ENCODE assay signal across 1 cellular context in genomic region chr3:37127340-37127739, GRCh38.
TF ChIP-seq lines count a peak whose summit lies in the region.

No MANE protein-coding gene starts in this region.

TF ChIP-seq in liver, 16 proteins besides CTCF, POLR2A, EP300 and RAD21 (continued from another document):
- TF ChIP-seq REST (IDR thresholded peaks at IDR 0.05) (peak; percentile 67), FOXA1 (IDR thresholded peaks at IDR 0.05) (peak; percentile 42), JUND (IDR thresholded peaks at IDR 0.05) (peak in 1 of 2 donors; percentile 45), EGR1 (IDR thresholded peaks at IDR 0.05; ENCODE audit: low read depth in 2 of 2) (no peak), TAF1 (conservative IDR thresholded peaks at IDR 0.05) (peak; percentile 77), SP1 (IDR thresholded peaks at IDR 0.05) (peak; percentile 85), HNF4G (IDR thresholded peaks at IDR 0.05) (peak; percentile 84), NR2F2 (IDR thresholded peaks at IDR 0.05) (peak; percentile 86), YY1 (IDR thresholded peaks at IDR 0.05) (peak; percentile 82), HNF4A (conservative IDR thresholded peaks at IDR 0.05) (peak; percentile 96 to 99), GABPA (IDR thresholded peaks at IDR 0.05 in 1 of 2, conservative IDR thresholded peaks at IDR 0.05 in 1 of 2) (no peak), RXRA (IDR thresholded peaks at IDR 0.05) (peak; percentile 82 to 88)
- TF ChIP-seq, protein P1, sequence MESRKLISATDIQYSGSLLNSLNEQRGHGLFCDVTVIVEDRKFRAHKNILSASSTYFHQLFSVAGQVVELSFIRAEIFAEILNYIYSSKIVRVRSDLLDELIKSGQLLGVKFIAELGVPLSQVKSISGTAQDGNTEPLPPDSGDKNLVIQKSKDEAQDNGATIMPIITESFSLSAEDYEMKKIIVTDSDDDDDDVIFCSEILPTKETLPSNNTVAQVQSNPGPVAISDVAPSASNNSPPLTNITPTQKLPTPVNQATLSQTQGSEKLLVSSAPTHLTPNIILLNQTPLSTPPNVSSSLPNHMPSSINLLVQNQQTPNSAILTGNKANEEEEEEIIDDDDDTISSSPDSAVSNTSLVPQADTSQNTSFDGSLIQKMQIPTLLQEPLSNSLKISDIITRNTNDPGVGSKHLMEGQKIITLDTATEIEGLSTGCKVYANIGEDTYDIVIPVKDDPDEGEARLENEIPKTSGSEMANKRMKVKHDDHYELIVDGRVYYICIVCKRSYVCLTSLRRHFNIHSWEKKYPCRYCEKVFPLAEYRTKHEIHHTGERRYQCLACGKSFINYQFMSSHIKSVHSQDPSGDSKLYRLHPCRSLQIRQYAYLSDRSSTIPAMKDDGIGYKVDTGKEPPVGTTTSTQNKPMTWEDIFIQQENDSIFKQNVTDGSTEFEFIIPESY (IDR thresholded peaks at IDR 0.05) = no peak
